ENCODE assay signal across 18 cellular contexts in genomic region chr10:14191871-14192270, GRCh38.
DNase-seq lines count a peak whose midpoint lies in the region; ATAC-seq, FAIRE-seq and TF ChIP-seq lines count a peak whose summit lies in the region.
"Had no signal": no experiment of that assay in that cellular context is flagged by ENCODE, and none has a peak within 500 bp of the region (broad histone marks: within the 10 kb centered on the region; RNA-seq: fewer than 3 reads in every experiment).

No MANE protein-coding gene starts in this region.

- H3K9me3 ChIP-seq in BLaER1 (no peaks in the 10 kb centered on the region), astrocyte (ENCODE audit: insufficient read depth, low read depth, low read length) (no peaks in the 10 kb centered on the region), heart right ventricle (no peaks in the 10 kb centered on the region)

- DNase-seq in ACHN (peak; percentile 78), astrocyte (ENCODE audit: low read depth) (peak; percentile 51), islet precursor cell (peak; percentile 6), mucosa of gallbladder (ENCODE audit: low spot score) (no peak), heart right ventricle (no peak)
- DNase-seq in activated naive CD4-positive, alpha-beta T cell (lab: John Stamatoyannopoulos, UW), result no peak
- DNase-seq: Calu3; CD8-positive, alpha-beta T cell; DMS79 treated with DMSO at 0.1 percent for 48 hours; GF-D8; HFFc6 had no signal

- H3K4me3 ChIP-seq in BLaER1, result no peak overlapping the region
- H3K4me3 ChIP-seq in astrocyte (ENCODE audit: insufficient read depth, low read depth, low read length), result no peak overlapping the region
- H3K4me3 ChIP-seq in heart right ventricle, result no peak overlapping the region
- H3K4me3 ChIP-seq: GM23338 had no signal

- H3K36me3 ChIP-seq in BLaER1 (no peaks in the 10 kb centered on the region), astrocyte (ENCODE audit: insufficient read depth, low read length) (no peaks in the 10 kb centered on the region), heart right ventricle (no peaks in the 10 kb centered on the region)

- no peak overlapping the region for H3K4me3 Mint-ChIP-seq in astrocyte (ENCODE audit: unreplicated experiment)
- H3K4me3 Mint-ChIP-seq: CD8-positive, alpha-beta T cell; GM23338; HFFc6; IgD-negative memory B cell had no signal

- H3K4me1 Mint-ChIP-seq in astrocyte (ENCODE audit: low read depth, unreplicated experiment), result no peaks in the 10 kb centered on the region

- H4K20me1 ChIP-seq in BLaER1 (no peaks in the 10 kb centered on the region), astrocyte (ENCODE audit: insufficient read depth, low read length) (no peaks in the 10 kb centered on the region)

- intact Hi-C loops in heart right ventricle (cut with DNase I), result loop anchor here in 4 of 10 donors (5.0 to 10.0 kb wide), 3 partner anchors 353 to 635 kb away; no protein-coding TSS in a partner anchor

- no peak for TF ChIP-seq CTCF in astrocyte (IDR thresholded peaks at IDR 0.05; ENCODE audit: insufficient read depth, low read depth, low read length)
- TF ChIP-seq CTCF in heart right ventricle (IDR thresholded peaks at IDR 0.05), result no peak

- peaks cover 2% of the 10 kb centered on the region for H3K36me3 Mint-ChIP-seq in astrocyte (ENCODE audit: low read depth, unreplicated experiment)
- H3K36me3 Mint-ChIP-seq: CD8-positive, alpha-beta T cell; IgD-negative memory B cell had no signal

- H3K4me1 ChIP-seq in BLaER1 (peaks cover 8% of the 10 kb centered on the region), astrocyte (ENCODE audit: insufficient read depth, low read length) (no peaks in the 10 kb centered on the region), heart right ventricle (no peaks in the 10 kb centered on the region)

- no peak for FAIRE-seq in astrocyte (lab: Jason Lieb, UNC)
- FAIRE-seq: H54, HepG2 had no signal

- H3K79me2 ChIP-seq in astrocyte (ENCODE audit: insufficient read depth, low read length), result no peaks in the 10 kb centered on the region

- no peak overlapping the region for H3K27ac ChIP-seq in BLaER1
- no peak overlapping the region for H3K27ac ChIP-seq in astrocyte (ENCODE audit: low read depth, low read length)
- no peak overlapping the region for H3K27ac ChIP-seq in heart right ventricle

- H3K9me3 Mint-ChIP-seq in astrocyte (ENCODE audit: unreplicated experiment), result peaks cover 2% of the 10 kb centered on the region
- H3K9me3 Mint-ChIP-seq: CD8-positive, alpha-beta T cell; GM23338; HFFc6 had no signal

- H3K4me2 ChIP-seq in BLaER1 (0 out of 2 replicates have a peak overlapping the region, but pooled peaks have one; percentile 18), astrocyte (ENCODE audit: low read length) (no peak overlapping the region)
- H3K4me2 ChIP-seq: GM23338 had no signal

- H3K9ac ChIP-seq in BLaER1 (no peak overlapping the region), astrocyte (ENCODE audit: low read length) (no peak overlapping the region)

- 70 to 71% methylated on average over 1 of the region's 1 CpG for whole genome bisulfite sequencing in heart right ventricle, 2 donors

- no peaks in the 10 kb centered on the region for H3K27me3 ChIP-seq in BLaER1
- no peaks in the 10 kb centered on the region for H3K27me3 ChIP-seq in astrocyte (ENCODE audit: insufficient read depth, low read length)
- peaks cover 0 to 41% (median 13%) of the 10 kb centered on the region in 7 donors for H3K27me3 ChIP-seq in heart right ventricle

- ATAC-seq in heart right ventricle, result no peak
- no peak for ATAC-seq in HG03280 (IDR thresholded peaks at IDR 0.05; ENCODE audit: unreplicated experiment)
- ATAC-seq: CD8-positive, alpha-beta T cell; GM23338; HCT116; HepG2 had no signal

- H3K27me3 Mint-ChIP-seq in astrocyte (ENCODE audit: low read depth, unreplicated experiment), result peaks cover 2% of the 10 kb centered on the region

- H2AFZ ChIP-seq in astrocyte (ENCODE audit: low read depth, low read length), result no peak overlapping the region
- H2AFZ ChIP-seq: GM23338 had no signal

- no peak overlapping the region for H3K27ac Mint-ChIP-seq in astrocyte (ENCODE audit: unreplicated experiment)
- H3K27ac Mint-ChIP-seq: CD8-positive, alpha-beta T cell; GM23338; HFFc6; IgD-negative memory B cell had no signal

- in situ Hi-C loops in ACHN (cut with HindIII; ENCODE audit: low pct_ligation_motif_present, low pct_unique_long_range_greater_than_20kb, low sequenced_read_pairs), result loop anchor here (25.0 kb wide), 1 partner anchor 295 kb away; no protein-coding TSS in a partner anchor

Comparison
In these comparisons a context has a peak if more than half of its experiments do, and no peak if none do; other contexts are left out.
1. DNase-seq: peak in ACHN (single experiment), astrocyte (single experiment) and islet precursor cell (single experiment); none in mucosa of gallbladder (single experiment), heart right ventricle (0 of 2) and activated naive CD4-positive, alpha-beta T cell (0 of 4).